Comparison of ENCODE assay signal across 26 cellular contexts in genomic region chr5:18397393-18397792, GRCh38.
"Had no signal": no experiment of that assay in that cellular context is flagged by ENCODE, and none has a peak within 500 bp of the region (broad histone marks: within the 10 kb centered on the region; RNA-seq: fewer than 3 reads in every experiment).

No MANE protein-coding gene starts in this region.

- H3K9me3 Mint-ChIP-seq: activated CD4-positive, alpha-beta memory T cell treated with anti-CD3 and anti-CD28 coated beads, Interleukin-2, amount 10 ng/mL, durations not matched to agents 7 days and 5 days; activated CD4-positive, alpha-beta T cell treated with anti-CD3 and anti-CD28 coated beads, Interleukin-2, amount 10 ng/mL, durations not matched to agents 24 days and 14 days; activated T-helper 1 cell treated with anti-CD3 and anti-CD28 coated beads, Interleukin-12 subunit alpha, Interleukin-12 subunit beta, Interleukin-2, Interleukin-4 antibody, amounts not matched to agents 30 ng/mL and 10 ng/mL and 1 ng/mL, durations not matched to agents 14 hours and 24 hours and 36 hours; stimulated activated effector memory CD8-positive, alpha-beta T cell treated with anti-CD3 and anti-CD28 coated beads, Interleukin-12 subunit alpha, Interleukin-12 subunit beta, amount 100 ng/mL, for 72 hours had no signal

- H3K27me3 ChIP-seq: right lobe of liver had no signal

- ATAC-seq: activated CD4-positive, CD25-positive, alpha-beta regulatory T cell treated with anti-CD3 and anti-CD28 coated beads, Interleukin-2, amount 50 U/mL, for 24 hours; right lobe of liver; stimulated activated effector memory CD8-positive, alpha-beta T cell treated with anti-CD3 and anti-CD28 coated beads, Interleukin-12 subunit alpha, Interleukin-12 subunit beta, amount 100 ng/mL, for 72 hours; stimulated activated naive CD8-positive, alpha-beta T cell treated with anti-CD3 and anti-CD28 coated beads, Interleukin-15, amount 100 ng/mL, for 72 hours had no signal

- H3K9me3 ChIP-seq: right lobe of liver, tibial artery had no signal

- H3K4me3 ChIP-seq: right lobe of liver, tibial artery had no signal

- H3K4me1 ChIP-seq: right lobe of liver, tibial artery had no signal

- H3K27me3 Mint-ChIP-seq: activated CD4-positive, alpha-beta memory T cell treated with anti-CD3 and anti-CD28 coated beads, Interleukin-2, amount 10 ng/mL, durations not matched to agents 7 days and 5 days; activated CD4-positive, alpha-beta T cell treated with anti-CD3 and anti-CD28 coated beads, Interleukin-2, amount 10 ng/mL, durations not matched to agents 24 days and 14 days; brain; stimulated activated naive CD8-positive, alpha-beta T cell treated with anti-CD3 and anti-CD28 coated beads, Interleukin-15, amount 100 ng/mL, for 72 hours had no signal

- H3K27ac ChIP-seq: right lobe of liver, tibial artery, VCaP had no signal

- H3K4me3 Mint-ChIP-seq: activated CD4-positive, alpha-beta memory T cell treated with anti-CD3 and anti-CD28 coated beads, Interleukin-2, amount 10 ng/mL, durations not matched to agents 7 days and 5 days; activated CD4-positive, alpha-beta T cell treated with anti-CD3 and anti-CD28 coated beads, Interleukin-2, amount 10 ng/mL, durations not matched to agents 24 days and 14 days; activated T-helper 1 cell treated with anti-CD3 and anti-CD28 coated beads, Interleukin-12 subunit alpha, Interleukin-12 subunit beta, Interleukin-2, Interleukin-4 antibody, amounts not matched to agents 30 ng/mL and 10 ng/mL and 1 ng/mL, durations not matched to agents 14 hours and 24 hours and 36 hours; brain; naive B cell; stimulated activated effector memory CD8-positive, alpha-beta T cell treated with anti-CD3 and anti-CD28 coated beads, Interleukin-12 subunit alpha, Interleukin-12 subunit beta, amount 100 ng/mL, for 72 hours; stimulated activated naive CD8-positive, alpha-beta T cell treated with anti-CD3 and anti-CD28 coated beads, Interleukin-15, amount 100 ng/mL, for 72 hours had no signal

- DNase-seq: activated CD4-positive, alpha-beta memory T cell treated with anti-CD3 and anti-CD28 coated beads, Interleukin-2, amount 10 ng/mL, durations not matched to agents 7 days and 5 days; activated CD4-positive, alpha-beta T cell treated with anti-CD3 and anti-CD28 coated beads, Interleukin-2, amount 10 ng/mL, durations not matched to agents 24 days and 14 days; activated gamma-delta T cell; activated naive CD4-positive, alpha-beta T cell treated with anti-CD3 and anti-CD28 coated beads, Interleukin-2, amount 50 U/mL, for 16 hours; activated T-cell treated with anti-CD3 and anti-CD28 coated beads for 4 hours; aorta; caudate nucleus; dermis blood vessel endothelial cell; effector CD8-positive, alpha-beta T cell; foreskin melanocyte; hippocampal formation; kidney glomerular epithelial cell; mesendoderm; naive B cell; occipital lobe; posterior cingulate gyrus; right lobe of liver; small intestine; stimulated activated CD4-positive, alpha-beta T cell treated with anti-CD3 and anti-CD28 coated beads, Interleukin-2, amount 100 ng/mL, for 24 hours; stimulated activated naive CD8-positive, alpha-beta T cell treated with anti-CD3 and anti-CD28 coated beads, Interleukin-15, amount 100 ng/mL, for 72 hours; tibial artery had no signal

- H3K36me3 Mint-ChIP-seq: brain; naive B cell; stimulated activated effector memory CD8-positive, alpha-beta T cell treated with anti-CD3 and anti-CD28 coated beads, Interleukin-12 subunit alpha, Interleukin-12 subunit beta, amount 100 ng/mL, for 72 hours had no signal

- H3K36me3 ChIP-seq: right lobe of liver, tibial artery had no signal

- H3K4me1 Mint-ChIP-seq: activated CD4-positive, alpha-beta memory T cell treated with anti-CD3 and anti-CD28 coated beads, Interleukin-2, amount 10 ng/mL, durations not matched to agents 7 days and 5 days; activated CD4-positive, alpha-beta T cell treated with anti-CD3 and anti-CD28 coated beads, Interleukin-2, amount 10 ng/mL, durations not matched to agents 24 days and 14 days; naive B cell; stimulated activated effector memory CD8-positive, alpha-beta T cell treated with anti-CD3 and anti-CD28 coated beads, Interleukin-12 subunit alpha, Interleukin-12 subunit beta, amount 100 ng/mL, for 72 hours; stimulated activated naive CD8-positive, alpha-beta T cell treated with anti-CD3 and anti-CD28 coated beads, Interleukin-15, amount 100 ng/mL, for 72 hours had no signal

- H3K27ac Mint-ChIP-seq: activated CD4-positive, alpha-beta memory T cell treated with anti-CD3 and anti-CD28 coated beads, Interleukin-2, amount 10 ng/mL, durations not matched to agents 7 days and 5 days; activated CD4-positive, alpha-beta T cell treated with anti-CD3 and anti-CD28 coated beads, Interleukin-2, amount 10 ng/mL, durations not matched to agents 24 days and 14 days; activated T-helper 1 cell treated with anti-CD3 and anti-CD28 coated beads, Interleukin-12 subunit alpha, Interleukin-12 subunit beta, Interleukin-2, Interleukin-4 antibody, amounts not matched to agents 30 ng/mL and 10 ng/mL and 1 ng/mL, durations not matched to agents 14 hours and 24 hours and 36 hours; brain; naive B cell; stimulated activated effector memory CD8-positive, alpha-beta T cell treated with anti-CD3 and anti-CD28 coated beads, Interleukin-12 subunit alpha, Interleukin-12 subunit beta, amount 100 ng/mL, for 72 hours; stimulated activated naive CD8-positive, alpha-beta T cell treated with anti-CD3 and anti-CD28 coated beads, Interleukin-15, amount 100 ng/mL, for 72 hours had no signal
